8 cellular contexts compared by ENCODE assay signal in genomic region chr2:240585681-240586197, GRCh38. TPM values are rescaled to one million over a fixed set of nuclear protein-coding genes. Genes with fewer than 3 reads are reported as not detected.
DNase-seq lines count a peak whose midpoint lies in the region; ATAC-seq, FAIRE-seq and TF ChIP-seq lines count a peak whose summit lies in the region.

No MANE protein-coding gene starts in this region.

- peaks cover 92% of the 10 kb centered on the region for H3K79me2 ChIP-seq in DND-41 (ENCODE audit: insufficient read depth, low read length)

- peak overlapping the region; percentile 88 for H3K27ac ChIP-seq in DND-41 (ENCODE audit: low read length)
- peak overlapping the region; percentile 74 to 95 (median 84) for H3K27ac ChIP-seq in pancreas

- peaks cover 62% of the 10 kb centered on the region for H4K20me1 ChIP-seq in DND-41 (ENCODE audit: insufficient read depth, low read length)

- 0 to 2% methylated on average over 20 of the region's 20 CpGs for WGBS in pancreas, 2 donors

- H3K4me1 ChIP-seq in DND-41 (ENCODE audit: insufficient read depth, low read length) (peaks cover 48% of the 10 kb centered on the region), pancreas (peaks cover 10 to 24% (median 13%) of the 10 kb centered on the region in 3 donors)

- no peaks in the 10 kb centered on the region for H3K27me3 ChIP-seq in DND-41 (ENCODE audit: insufficient read depth, low read length, poor library complexity)
- H3K27me3 ChIP-seq in pancreas, result no peaks in the 10 kb centered on the region

- H3K9ac ChIP-seq in DND-41 (ENCODE audit: low read depth, low read length), result peak overlapping the region; percentile 68

- intact Hi-C loops in pancreas (cut with DNase I), result no loop called here

- H3K9me3 ChIP-seq in DND-41 (ENCODE audit: insufficient read depth, low read length, severe bottlenecking), result no peaks in the 10 kb centered on the region
- H3K9me3 ChIP-seq in pancreas, result no peaks in the 10 kb centered on the region

- H3K36me3 ChIP-seq in DND-41 (ENCODE audit: insufficient read depth, low read length), result peaks cover 26% of the 10 kb centered on the region
- H3K36me3 ChIP-seq in pancreas, result peaks cover 0 to 8% (median 0%) of the 10 kb centered on the region in 3 donors

- peak overlapping the region; percentile 87 for H3K27ac Mint-ChIP-seq in T-helper 2 cell treated with Interferon-gamma antibody and Interleukin-4, amounts not matched to agents 5 μg/mL and 100 μg/mL, for 36 hours

- peaks cover 26% of the 10 kb centered on the region for H3K36me3 Mint-ChIP-seq in T-helper 2 cell treated with Interferon-gamma antibody and Interleukin-4, amounts not matched to agents 5 μg/mL and 100 μg/mL, for 36 hours (ENCODE audit: low read depth)

- H3K4me3 Mint-ChIP-seq in T-helper 2 cell treated with Interferon-gamma antibody and Interleukin-4, amounts not matched to agents 5 μg/mL and 100 μg/mL, for 36 hours, result peak overlapping the region; percentile 95

- H3K4me3 ChIP-seq in DND-41 (ENCODE audit: low read depth in 1 of 2, low read length in 2 of 2) (peak overlapping the region; percentile 70 to 72), fibroblast of the aortic adventitia (ENCODE audit: low read depth, low read length) (peak overlapping the region; percentile 99), pancreas (peak overlapping the region; percentile 90 to 96 (median 94))

- H3K27me3 Mint-ChIP-seq in T-helper 2 cell treated with Interferon-gamma antibody and Interleukin-4, amounts not matched to agents 5 μg/mL and 100 μg/mL, for 36 hours (ENCODE audit: low read depth), result no peaks in the 10 kb centered on the region

- H3K4me2 ChIP-seq in DND-41 (ENCODE audit: insufficient read depth, low read length), result peak overlapping the region; percentile 97

- no peak for FAIRE-seq in pancreas (lab: Jason Lieb, UNC)

- H3K4me1 Mint-ChIP-seq in T-helper 2 cell treated with Interferon-gamma antibody and Interleukin-4, amounts not matched to agents 5 μg/mL and 100 μg/mL, for 36 hours (ENCODE audit: low read depth), result peaks cover 37% of the 10 kb centered on the region

- H3K9me3 Mint-ChIP-seq in T-helper 2 cell treated with Interferon-gamma antibody and Interleukin-4, amounts not matched to agents 5 μg/mL and 100 μg/mL, for 36 hours, result no peaks in the 10 kb centered on the region

- peak overlapping the region; percentile 77 for H2AFZ ChIP-seq in DND-41 (ENCODE audit: low read depth, low read length)

- TF ChIP-seq CTCF in DND-41 (IDR thresholded peaks at IDR 0.05; ENCODE audit: borderline replicate concordance, extremely low read depth, low read length, poor library complexity, severe bottlenecking) (no peak), fibroblast of the aortic adventitia (IDR thresholded peaks at IDR 0.05; ENCODE audit: insufficient read depth, low read length) (no peak), pancreas (IDR thresholded peaks at IDR 0.05) (no peak)

- ATAC-seq in DND-41 (ENCODE audit: insufficient read depth, low read depth) (no peak), pancreas (no peak), HG03175 (IDR thresholded peaks at IDR 0.05; ENCODE audit: unreplicated experiment) (no peak)

- DNase-seq in DND-41 (no peak), fibroblast of the aortic adventitia (ENCODE audit: low read depth) (no peak), pancreas (peak in 3 of 6 donors; percentile 26 to 53 (median 31)), NOMO-1 (lab: John Stamatoyannopoulos, UW; ENCODE audit: unreplicated experiment in 2 of 2) (no peak), NCI-H748 treated with DMSO at 0.1 percent for 48 hours (lab: John Stamatoyannopoulos, UW) (no peak), KG1 (lab: John Stamatoyannopoulos, UW) (no peak)
- DNase-seq in T-helper 2 cell treated with Interferon-gamma antibody and Interleukin-4, amounts not matched to agents 5 μg/mL and 100 μg/mL, for 36 hours (ENCODE audit: low spot score), result no peak

RNA-seq across cellular contexts. Expression of gene CAPN10, which starts 0.8 kb away (rescaled TPM):
- total RNA-seq in fibroblast of the aortic adventitia (ENCODE audit: low replicate concordance), result 14.3 and 44.2 TPM in 2 replicates
- total RNA-seq in pancreas, result 10 to 100 TPM in 3 of 6 donors, 1 to 10 TPM in 3; 8.6 to 19.0 (median 10.9) TPM
- 10 to 100 TPM; 47.0 to 49.3 TPM for polyA plus RNA-seq in pancreas

RNA-seq across cellular contexts. Expression of gene RNPEPL1, which starts 17.5 kb away (rescaled TPM):
- total RNA-seq in fibroblast of the aortic adventitia (ENCODE audit: low replicate concordance) (11.3 and 12.7 TPM in 2 replicates), pancreas (10 to 100 TPM; 37.1 to 48.5 (median 39.6) TPM)
- polyA plus RNA-seq in pancreas, result 100 to 1,000 TPM in 1 of 2 donors, 10 to 100 TPM in 1; 80.3 to 195 TPM

RNA-seq across cellular contexts. Expression of gene DUSP28, which starts 25.6 kb away (rescaled TPM):
- total RNA-seq in fibroblast of the aortic adventitia (ENCODE audit: low replicate concordance) (3.6 and 6.1 TPM in 2 replicates), pancreas (1 to 10 TPM; 1.6 to 3.5 (median 2.4) TPM)
- polyA plus RNA-seq in pancreas, result 1 to 10 TPM; 2.6 to 5.0 TPM

RNA-seq across cellular contexts. Expression of gene ANKMY1, which starts 28.0 kb away (rescaled TPM):
- total RNA-seq in fibroblast of the aortic adventitia (ENCODE audit: low replicate concordance), result 10.7 and 11.0 TPM in 2 replicates
- 10 to 100 TPM in 4 of 6 donors, 1 to 10 TPM in 2; 6.9 to 11.8 (median 10.3) TPM for total RNA-seq in pancreas
- polyA plus RNA-seq in pancreas, result 10 to 100 TPM; 11.3 to 20.1 TPM

RNA-seq across cellular contexts. Expression of gene GPR35, which starts 39.5 kb away (rescaled TPM):
- total RNA-seq in fibroblast of the aortic adventitia (ENCODE audit: low replicate concordance), result 0.09 and 0.25 TPM in 2 replicates
- 1 to 10 TPM in 2 of 6 donors, under 1 TPM in 4; 0.35 to 1.4 (median 0.84) TPM for total RNA-seq in pancreas
- polyA plus RNA-seq in pancreas, result 1 to 10 TPM; 4.1 to 4.6 TPM
